ENCODE assay signal across 34 cellular contexts in genomic region chr11:35841733-35842132, GRCh38.
"Had no signal": no experiment of that assay in that cellular context is flagged by ENCODE, and none has a peak within 500 bp of the region (broad histone marks: within the 10 kb centered on the region; RNA-seq: fewer than 3 reads in every experiment).

No MANE protein-coding gene starts in this region.

- ATAC-seq: activated CD4-positive, alpha-beta T cell treated with anti-CD3 and anti-CD28 coated beads for 36 hours; activated CD4-positive, CD25-positive, alpha-beta regulatory T cell treated with anti-CD3 and anti-CD28 coated beads, Interleukin-2, amount 50 U/mL, for 24 hours; activated CD8-positive, alpha-beta memory T cell treated with anti-CD3 and anti-CD28 coated beads, Interleukin-2, amount 10 ng/mL, durations not matched to agents 7 days and 5 days; activated CD8-positive, alpha-beta T cell treated with anti-CD3 and anti-CD28 coated beads for 36 hours; activated CD8-positive, alpha-beta T cell treated with anti-CD3 and anti-CD28 coated beads, Interleukin-2, amount 10 ng/mL, durations not matched to agents 7 days and 5 days; T-helper 17 cell; WTC11 had no signal

- H3K36me3 ChIP-seq: WERI-Rb-1 had no signal

- H3K36me3 Mint-ChIP-seq: activated CD4-positive, alpha-beta memory T cell treated with anti-CD3 and anti-CD28 coated beads for 36 hours; activated CD8-positive, alpha-beta memory T cell treated with anti-CD3 and anti-CD28 coated beads, Interleukin-2, amount 10 ng/mL, durations not matched to agents 7 days and 5 days had no signal

- FAIRE-seq: TTC549 had no signal

- H3K4me1 Mint-ChIP-seq: activated CD4-positive, alpha-beta memory T cell treated with anti-CD3 and anti-CD28 coated beads, Interleukin-2, amount 10 ng/mL, durations not matched to agents 7 days and 5 days; activated CD4-positive, alpha-beta T cell treated with anti-CD3 and anti-CD28 coated beads for 36 hours; activated CD4-positive, alpha-beta T cell treated with anti-CD3 and anti-CD28 coated beads, Interleukin-2, amount 10 ng/mL, durations not matched to agents 24 days and 14 days; activated CD4-positive, alpha-beta T cell treated with anti-CD3 and anti-CD28 coated beads, Interleukin-2, amount 10 ng/mL, durations not matched to agents 7 days and 5 days; activated CD8-positive, alpha-beta memory T cell treated with anti-CD3 and anti-CD28 coated beads, Interleukin-2, amount 10 ng/mL, durations not matched to agents 7 days and 5 days; T-helper 17 cell; WTC11 had no signal

- H3K9me3 Mint-ChIP-seq: activated CD4-positive, alpha-beta memory T cell treated with anti-CD3 and anti-CD28 coated beads, Interleukin-2, amount 10 ng/mL, durations not matched to agents 7 days and 5 days; activated CD4-positive, alpha-beta T cell treated with anti-CD3 and anti-CD28 coated beads, Interleukin-2, amount 10 ng/mL, durations not matched to agents 24 days and 14 days; activated CD4-positive, alpha-beta T cell treated with anti-CD3 and anti-CD28 coated beads, Interleukin-2, amount 10 ng/mL, durations not matched to agents 7 days and 5 days; activated CD8-positive, alpha-beta T cell treated with anti-CD3 and anti-CD28 coated beads for 36 hours; T-helper 1 cell treated with Interleukin-12 subunit alpha and Interleukin-12 subunit beta and Interleukin-4 antibody, amounts not matched to agents 30 μg/mL and 1 μg/mL, for 36 hours; T-helper 2 cell treated with Interferon-gamma antibody and Interleukin-4, amounts not matched to agents 5 μg/mL and 100 μg/mL, for 36 hours had no signal

- H3K27ac ChIP-seq: VCaP, WERI-Rb-1 had no signal

- H3K4me3 Mint-ChIP-seq: activated B cell treated with CpG ODN at 0.5 μM for 24 hours; activated CD4-positive, alpha-beta memory T cell treated with anti-CD3 and anti-CD28 coated beads for 36 hours; activated CD4-positive, alpha-beta memory T cell treated with anti-CD3 and anti-CD28 coated beads, Interleukin-2, amount 10 ng/mL, durations not matched to agents 7 days and 5 days; activated CD4-positive, alpha-beta T cell treated with anti-CD3 and anti-CD28 coated beads for 36 hours; activated CD4-positive, alpha-beta T cell treated with anti-CD3 and anti-CD28 coated beads, Interleukin-2, amount 10 ng/mL, durations not matched to agents 24 days and 14 days; activated CD4-positive, alpha-beta T cell treated with anti-CD3 and anti-CD28 coated beads, Interleukin-2, amount 10 ng/mL, durations not matched to agents 7 days and 5 days; activated CD8-positive, alpha-beta memory T cell treated with anti-CD3 and anti-CD28 coated beads, Interleukin-2, amount 10 ng/mL, durations not matched to agents 7 days and 5 days; activated CD8-positive, alpha-beta T cell treated with anti-CD3 and anti-CD28 coated beads for 36 hours; activated CD8-positive, alpha-beta T cell treated with anti-CD3 and anti-CD28 coated beads, Interleukin-2, amount 10 ng/mL, durations not matched to agents 7 days and 5 days; T-helper 1 cell treated with Interleukin-12 subunit alpha and Interleukin-12 subunit beta and Interleukin-4 antibody, amounts not matched to agents 30 μg/mL and 1 μg/mL, for 36 hours; T-helper 17 cell; T-helper 2 cell treated with Interferon-gamma antibody and Interleukin-4, amounts not matched to agents 5 μg/mL and 100 μg/mL, for 36 hours; WTC11 had no signal

- H3K27me3 Mint-ChIP-seq: activated CD8-positive, alpha-beta memory T cell treated with anti-CD3 and anti-CD28 coated beads, Interleukin-2, amount 10 ng/mL, durations not matched to agents 7 days and 5 days had no signal

- DNase-seq: activated B cell treated with CpG ODN at 0.5 μM for 24 hours; activated CD4-positive, alpha-beta memory T cell treated with anti-CD3 and anti-CD28 coated beads for 36 hours; activated CD4-positive, alpha-beta memory T cell treated with anti-CD3 and anti-CD28 coated beads, Interleukin-2, amount 10 ng/mL, durations not matched to agents 7 days and 5 days; activated CD4-positive, alpha-beta T cell treated with anti-CD3 and anti-CD28 coated beads for 1 hour; activated CD4-positive, alpha-beta T cell treated with anti-CD3 and anti-CD28 coated beads for 36 hours; activated CD4-positive, alpha-beta T cell treated with anti-CD3 and anti-CD28 coated beads for 4 hours; activated CD4-positive, alpha-beta T cell treated with anti-CD3 and anti-CD28 coated beads for 48 hours; activated CD4-positive, alpha-beta T cell treated with anti-CD3 and anti-CD28 coated beads, Interleukin-2, amount 10 ng/mL, durations not matched to agents 24 days and 14 days; activated CD4-positive, alpha-beta T cell treated with anti-CD3 and anti-CD28 coated beads, Interleukin-2, amount 10 ng/mL, durations not matched to agents 7 days and 5 days; activated CD4-positive, alpha-beta T cell treated with anti-CD3 and anti-CD28 coated beads, Interleukin-2, amount 50 U/mL, for 1 hour; activated CD4-positive, alpha-beta T cell treated with anti-CD3 and anti-CD28 coated beads, Interleukin-2, amount 50 U/mL, for 4 hours; activated CD4-positive, alpha-beta T cell treated with anti-CD3 and anti-CD28 coated beads, Interleukin-2, amount 50 U/mL, for 48 hours; activated CD4-positive, CD25-positive, alpha-beta regulatory T cell; activated CD4-positive, CD25-positive, alpha-beta regulatory T cell treated with anti-CD3 and anti-CD28 coated beads, Interleukin-2, amount 50 U/mL, for 72 hours; activated CD8-positive, alpha-beta memory T cell treated with anti-CD3 and anti-CD28 coated beads for 24 hours; activated CD8-positive, alpha-beta memory T cell treated with anti-CD3 and anti-CD28 coated beads, Interleukin-2, amount 10 ng/mL, durations not matched to agents 7 days and 5 days; activated CD8-positive, alpha-beta memory T cell treated with anti-CD3 and anti-CD28 coated beads, Interleukin-2, amount 50 U/mL, for 4 hours; activated CD8-positive, alpha-beta memory T cell treated with anti-CD3 and anti-CD28 coated beads, Interleukin-2, amount 50 U/mL, for 48 hours; activated CD8-positive, alpha-beta T cell treated with anti-CD3 and anti-CD28 coated beads for 36 hours; activated CD8-positive, alpha-beta T cell treated with anti-CD3 and anti-CD28 coated beads, Interleukin-2, amount 10 ng/mL, durations not matched to agents 7 days and 5 days; activated T-cell treated with anti-CD3 and anti-CD28 coated beads for 4 hours; activated T-cell treated with anti-CD3 and anti-CD28 coated beads, Interleukin-2, amount 50 U/mL, for 1 hour; T-helper 1 cell; T-helper 17 cell; T-helper 2 cell; T-helper 9 cell; T1000; WERI-Rb-1 had no signal

- H3K27ac Mint-ChIP-seq: activated B cell treated with CpG ODN at 0.5 μM for 24 hours; activated CD4-positive, alpha-beta memory T cell treated with anti-CD3 and anti-CD28 coated beads for 36 hours; activated CD4-positive, alpha-beta memory T cell treated with anti-CD3 and anti-CD28 coated beads, Interleukin-2, amount 10 ng/mL, durations not matched to agents 7 days and 5 days; activated CD4-positive, alpha-beta T cell treated with anti-CD3 and anti-CD28 coated beads for 36 hours; activated CD4-positive, alpha-beta T cell treated with anti-CD3 and anti-CD28 coated beads, Interleukin-2, amount 10 ng/mL, durations not matched to agents 24 days and 14 days; activated CD4-positive, alpha-beta T cell treated with anti-CD3 and anti-CD28 coated beads, Interleukin-2, amount 10 ng/mL, durations not matched to agents 7 days and 5 days; activated CD8-positive, alpha-beta memory T cell treated with anti-CD3 and anti-CD28 coated beads, Interleukin-2, amount 10 ng/mL, durations not matched to agents 7 days and 5 days; activated CD8-positive, alpha-beta T cell treated with anti-CD3 and anti-CD28 coated beads for 36 hours; activated CD8-positive, alpha-beta T cell treated with anti-CD3 and anti-CD28 coated beads, Interleukin-2, amount 10 ng/mL, durations not matched to agents 7 days and 5 days; T-helper 1 cell treated with Interleukin-12 subunit alpha and Interleukin-12 subunit beta and Interleukin-4 antibody, amounts not matched to agents 30 μg/mL and 1 μg/mL, for 36 hours; T-helper 17 cell; T-helper 2 cell treated with Interferon-gamma antibody and Interleukin-4, amounts not matched to agents 5 μg/mL and 100 μg/mL, for 36 hours; WTC11 had no signal
